In the genomic region with DNA sequence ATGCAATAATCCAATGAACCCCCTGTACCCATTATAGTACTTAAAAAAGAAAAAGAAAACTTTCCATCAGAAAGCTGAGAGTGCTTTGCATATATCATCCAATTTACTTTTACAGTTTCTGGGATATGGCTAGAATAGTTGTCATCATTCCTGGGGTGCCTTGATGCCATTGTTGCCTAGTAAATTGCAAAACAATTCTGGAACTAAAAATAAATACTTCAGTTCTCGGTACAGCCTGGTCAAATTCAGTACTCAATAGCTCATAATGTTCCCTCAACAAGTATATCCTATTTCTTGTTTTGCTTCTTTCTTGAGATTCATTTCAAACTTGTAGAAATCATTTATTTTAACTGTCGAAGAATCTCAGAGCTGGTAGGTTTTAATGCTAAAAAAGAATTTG, we compare ENCODE assay signal across 31 cellular contexts.
"Had no signal": no experiment of that assay in that cellular context is flagged by ENCODE, and none has a peak within 500 bp of the region (broad histone marks: within the 10 kb centered on the region; RNA-seq: fewer than 3 reads in every experiment).

No MANE protein-coding gene starts in this region.

- H3K27ac ChIP-seq: ascending aorta, cardiac muscle cell, WERI-Rb-1 had no signal

- DNase-seq: activated CD4-positive, alpha-beta memory T cell treated with anti-CD3 and anti-CD28 coated beads, Interleukin-2, amount 10 ng/mL, durations not matched to agents 7 days and 5 days; activated CD4-positive, alpha-beta T cell treated with anti-CD3 and anti-CD28 coated beads for 1 hour; activated CD4-positive, alpha-beta T cell treated with anti-CD3 and anti-CD28 coated beads for 36 hours; activated CD4-positive, alpha-beta T cell treated with anti-CD3 and anti-CD28 coated beads for 48 hours; activated CD4-positive, alpha-beta T cell treated with anti-CD3 and anti-CD28 coated beads, Interleukin-2, amount 10 ng/mL, durations not matched to agents 7 days and 5 days; activated CD4-positive, alpha-beta T cell treated with anti-CD3 and anti-CD28 coated beads, Interleukin-2, amount 50 U/mL, for 48 hours; activated CD4-positive, CD25-positive, alpha-beta regulatory T cell; activated CD8-positive, alpha-beta memory T cell treated with anti-CD3 and anti-CD28 coated beads for 24 hours; activated CD8-positive, alpha-beta memory T cell treated with anti-CD3 and anti-CD28 coated beads, Interleukin-2, amount 10 ng/mL, durations not matched to agents 7 days and 5 days; activated CD8-positive, alpha-beta memory T cell treated with anti-CD3 and anti-CD28 coated beads, Interleukin-2, amount 50 U/mL, for 48 hours; activated CD8-positive, alpha-beta T cell treated with anti-CD3 and anti-CD28 coated beads, Interleukin-2, amount 10 ng/mL, durations not matched to agents 7 days and 5 days; activated effector memory CD4-positive, alpha-beta T cell treated with Interleukin-2 at 50 U/mL for 16 hours; activated gamma-delta T cell; activated naive CD4-positive, alpha-beta T cell treated with anti-CD3 and anti-CD28 coated beads, Interleukin-2, amount 10 ng/mL, durations not matched to agents 7 days and 5 days; activated naive CD4-positive, alpha-beta T cell treated with Interleukin-2 at 50 U/mL for 16 hours; activated naive CD8-positive, alpha-beta T cell treated with anti-CD3 and anti-CD28 coated beads, Interleukin-2, amount 10 ng/mL, durations not matched to agents 7 days and 5 days; activated naive CD8-positive, alpha-beta T cell treated with anti-CD3 and anti-CD28 coated beads, Interleukin-2, amount 50 U/mL, for 24 hours; activated T-cell treated with anti-CD3 and anti-CD28 coated beads, Interleukin-2, amount 50 U/mL, for 24 hours; activated T-cell treated with anti-CD3 and anti-CD28 coated beads, Interleukin-2, amount 50 U/mL, for 48 hours; amygdala; anterior cingulate cortex; central memory CD4-positive, alpha-beta T cell; SW 1271; T-helper 1 cell; T-helper 2 cell; T-helper 9 cell; WERI-Rb-1 had no signal

- H3K9me3 ChIP-seq: ascending aorta had no signal

- H3K27me3 ChIP-seq: ascending aorta, cardiac muscle cell had no signal

- H3K4me3 ChIP-seq: ascending aorta, cardiac muscle cell had no signal

- ATAC-seq: activated CD4-positive, alpha-beta T cell treated with anti-CD3 and anti-CD28 coated beads for 36 hours; activated CD4-positive, CD25-positive, alpha-beta regulatory T cell treated with anti-CD3 and anti-CD28 coated beads, Interleukin-2, amount 50 U/mL, for 24 hours; activated CD8-positive, alpha-beta memory T cell treated with anti-CD3 and anti-CD28 coated beads, Interleukin-2, amount 10 ng/mL, durations not matched to agents 7 days and 5 days; activated CD8-positive, alpha-beta T cell treated with anti-CD3 and anti-CD28 coated beads, Interleukin-2, amount 10 ng/mL, durations not matched to agents 7 days and 5 days; activated naive CD8-positive, alpha-beta T cell treated with anti-CD3 and anti-CD28 coated beads, Interleukin-2, amount 50 U/mL, for 24 hours; WTC11 had no signal

- H3K36me3 ChIP-seq: ascending aorta, cardiac muscle cell, WERI-Rb-1 had no signal

- H3K4me1 ChIP-seq: ascending aorta had no signal
